In the genomic region with DNA sequence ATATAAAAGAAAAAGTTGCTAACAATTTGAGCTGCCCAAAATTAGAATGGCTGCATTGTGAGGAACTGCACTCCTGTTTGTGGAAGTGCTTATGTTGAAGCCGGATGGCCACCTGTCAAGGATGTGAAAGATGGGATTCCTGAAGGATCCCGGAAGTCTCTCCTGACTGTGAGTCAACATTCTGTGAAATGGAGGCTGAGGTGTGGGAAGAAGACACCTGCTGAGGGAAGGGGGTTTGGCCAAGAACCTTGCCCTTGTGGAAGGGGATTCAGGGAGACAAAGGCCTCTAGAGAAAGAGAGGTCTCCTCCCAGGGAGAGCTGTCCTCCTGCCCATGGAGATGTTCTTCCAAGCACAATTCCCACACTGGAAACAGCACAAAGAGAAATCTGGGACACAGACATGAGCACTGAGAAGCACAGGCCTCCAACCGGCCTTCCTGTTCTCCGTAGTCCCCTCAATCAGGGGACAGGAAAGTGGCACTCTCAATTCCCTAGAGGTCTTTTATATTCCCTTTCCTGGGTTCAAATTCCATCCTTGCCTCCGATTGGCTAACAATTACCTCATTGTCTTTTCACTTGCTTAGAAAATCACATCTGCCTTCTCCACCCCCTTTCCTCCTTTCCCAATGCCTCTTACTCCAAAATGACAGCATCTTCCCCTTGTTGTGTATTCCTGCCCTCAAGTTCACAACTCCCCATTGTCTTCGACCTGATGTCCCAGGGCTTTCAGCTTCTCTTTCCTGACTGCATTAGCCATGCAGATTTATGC, we compare ENCODE assay signal across 1 cellular context.
TF ChIP-seq lines count a peak whose summit lies in the region.

No MANE protein-coding gene starts in this region.

TF ChIP-seq in K562, 482 proteins besides CTCF, POLR2A, EP300 and RAD21 (continued from another document):
- TF ChIP-seq ZNF592 (IDR thresholded peaks at IDR 0.05) (no peak), FOSL1 (tag; conservative IDR thresholded peaks at IDR 0.05) (no peak), ZNF224 (CRISPR knock-in tag; IDR thresholded peaks at IDR 0.05) (no peak), ZBTB33 (CRISPR knock-in tag; IDR thresholded peaks at IDR 0.05) (no peak), FOXA3 (CRISPR knock-in tag; conservative IDR thresholded peaks at IDR 0.05 in 1 of 2, IDR thresholded peaks at IDR 0.05 in 1 of 2) (0 out of 4 replicates have a peak, but pooled peaks of 1 of the 2 experiments have one; percentile 22), KLF16 (IDR thresholded peaks at IDR 0.05) (no peak), LARP7 (IDR thresholded peaks at IDR 0.05) (no peak), NFRKB (IDR thresholded peaks at IDR 0.05; ENCODE audit: low read depth) (0 out of 2 replicates have a peak, but pooled peaks have one; percentile 49), AFF1 (IDR thresholded peaks at IDR 0.05; ENCODE audit: low read depth in 1 of 2, partially characterized antibody in 2 of 2) (no peak), TEAD1 (CRISPR knock-in tag; IDR thresholded peaks at IDR 0.05) (no peak), RBFOX2 (IDR thresholded peaks at IDR 0.05; ENCODE audit: low read depth, low read length) (peak; percentile 33; the same call in 1 of the 2 replicates), ZFP30 (CRISPR knock-in tag; IDR thresholded peaks at IDR 0.05; ENCODE audit: borderline replicate concordance) (no peak), MCM2 (IDR thresholded peaks at IDR 0.05; ENCODE audit: low read depth) (no peak), HDAC2 (IDR thresholded peaks at IDR 0.05) (no peak), ZNF174 (CRISPR knock-in tag; IDR thresholded peaks at IDR 0.05) (no peak), TSC22D4 (tag; IDR thresholded peaks at IDR 0.05) (no peak), SMARCE1 (IDR thresholded peaks at IDR 0.05) (no peak), RUNX1 (IDR thresholded peaks at IDR 0.05; ENCODE audit: low read depth) (no peak), PTBP1 (IDR thresholded peaks at IDR 0.05; ENCODE audit: low read depth, low read length) (no peak), ZNF175 (CRISPR knock-in tag; IDR thresholded peaks at IDR 0.05; ENCODE audit: low read depth) (0 out of 2 replicates have a peak, but pooled peaks have one; percentile 52), MYBL2 (IDR thresholded peaks at IDR 0.05; ENCODE audit: low read depth) (no peak), MYBL2 (CRISPR knock-in tag; IDR thresholded peaks at IDR 0.05; ENCODE audit: borderline replicate concordance) (no peak), SMAD4 (CRISPR knock-in tag; conservative IDR thresholded peaks at IDR 0.05) (0 out of 2 replicates have a peak, but pooled peaks have one; percentile 15), CHD4 (IDR thresholded peaks at IDR 0.05; ENCODE audit: insufficient read depth, insufficient replicate concordance, low read depth, low read length, poor library complexity, severe bottlenecking) (no peak), CHCHD3 (CRISPR knock-in tag; IDR thresholded peaks at IDR 0.05) (no peak), PTRF (tag; IDR thresholded peaks at IDR 0.05) (no peak; the same call in 1 of the 2 replicates), ZBTB17 (CRISPR knock-in tag; IDR thresholded peaks at IDR 0.05) (peak; percentile 25; the same call in 1 of the 2 replicates), GATAD2B (IDR thresholded peaks at IDR 0.05; ENCODE audit: borderline replicate concordance) (no peak), RB1 (IDR thresholded peaks at IDR 0.05; ENCODE audit: low read depth) (no peak), ZNF586 (CRISPR knock-in tag; conservative IDR thresholded peaks at IDR 0.05) (0 out of 2 replicates have a peak, but pooled peaks have one; percentile 60)
- TF ChIP-seq, protein P1, sequence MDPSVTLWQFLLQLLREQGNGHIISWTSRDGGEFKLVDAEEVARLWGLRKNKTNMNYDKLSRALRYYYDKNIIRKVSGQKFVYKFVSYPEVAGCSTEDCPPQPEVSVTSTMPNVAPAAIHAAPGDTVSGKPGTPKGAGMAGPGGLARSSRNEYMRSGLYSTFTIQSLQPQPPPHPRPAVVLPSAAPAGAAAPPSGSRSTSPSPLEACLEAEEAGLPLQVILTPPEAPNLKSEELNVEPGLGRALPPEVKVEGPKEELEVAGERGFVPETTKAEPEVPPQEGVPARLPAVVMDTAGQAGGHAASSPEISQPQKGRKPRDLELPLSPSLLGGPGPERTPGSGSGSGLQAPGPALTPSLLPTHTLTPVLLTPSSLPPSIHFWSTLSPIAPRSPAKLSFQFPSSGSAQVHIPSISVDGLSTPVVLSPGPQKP (CRISPR knock-in tag; IDR thresholded peaks at IDR 0.05), result no peak
- TF ChIP-seq, protein P2, sequence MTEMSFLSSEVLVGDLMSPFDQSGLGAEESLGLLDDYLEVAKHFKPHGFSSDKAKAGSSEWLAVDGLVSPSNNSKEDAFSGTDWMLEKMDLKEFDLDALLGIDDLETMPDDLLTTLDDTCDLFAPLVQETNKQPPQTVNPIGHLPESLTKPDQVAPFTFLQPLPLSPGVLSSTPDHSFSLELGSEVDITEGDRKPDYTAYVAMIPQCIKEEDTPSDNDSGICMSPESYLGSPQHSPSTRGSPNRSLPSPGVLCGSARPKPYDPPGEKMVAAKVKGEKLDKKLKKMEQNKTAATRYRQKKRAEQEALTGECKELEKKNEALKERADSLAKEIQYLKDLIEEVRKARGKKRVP (CRISPR knock-in tag; IDR thresholded peaks at IDR 0.05), result no peak
- TF ChIP-seq, protein P3, sequence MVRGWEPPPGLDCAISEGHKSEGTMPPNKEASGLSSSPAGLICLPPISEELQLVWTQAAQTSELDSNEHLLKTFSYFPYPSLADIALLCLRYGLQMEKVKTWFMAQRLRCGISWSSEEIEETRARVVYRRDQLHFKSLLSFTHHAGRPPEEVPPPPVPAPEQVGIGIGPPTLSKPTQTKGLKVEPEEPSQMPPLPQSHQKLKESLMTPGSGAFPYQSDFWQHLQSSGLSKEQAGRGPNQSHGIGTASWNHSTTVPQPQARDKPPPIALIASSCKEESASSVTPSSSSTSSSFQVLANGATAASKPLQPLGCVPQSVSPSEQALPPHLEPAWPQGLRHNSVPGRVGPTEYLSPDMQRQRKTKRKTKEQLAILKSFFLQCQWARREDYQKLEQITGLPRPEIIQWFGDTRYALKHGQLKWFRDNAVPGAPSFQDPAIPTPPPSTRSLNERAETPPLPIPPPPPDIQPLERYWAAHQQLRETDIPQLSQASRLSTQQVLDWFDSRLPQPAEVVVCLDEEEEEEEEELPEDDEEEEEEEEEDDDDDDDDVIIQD (CRISPR knock-in tag; IDR thresholded peaks at IDR 0.05), result 0 out of 2 replicates have a peak, but pooled peaks have one; percentile 20
